9 cellular contexts compared by ENCODE assay signal in the genomic region with DNA sequence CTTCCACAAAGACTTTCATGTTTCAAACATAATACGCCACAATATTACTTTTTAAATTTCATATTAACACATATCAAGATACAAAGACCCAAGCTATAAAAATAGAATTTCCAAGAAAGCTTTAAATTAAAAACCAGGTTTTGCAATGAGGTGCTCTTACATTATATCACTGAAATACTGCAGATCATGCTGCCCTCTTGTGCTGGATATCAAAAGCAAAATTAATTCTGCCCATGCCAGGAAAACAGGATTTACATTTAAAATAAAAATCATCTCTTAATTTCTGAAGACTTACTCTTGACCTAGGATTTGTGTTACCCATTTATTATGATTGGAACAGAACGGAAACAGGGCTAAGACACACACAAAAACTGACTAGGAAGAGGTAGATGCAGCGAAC.
A peak's percentile ranks its signal among the peaks of the same experiment; 100 is the strongest.
DNase-seq lines count a peak whose midpoint lies in the region; ATAC-seq and TF ChIP-seq lines count a peak whose summit lies in the region.
"Had no signal": no experiment of that assay in that cellular context is flagged by ENCODE, and none has a peak within 500 bp of the region (broad histone marks: within the 10 kb centered on the region; RNA-seq: fewer than 3 reads in every experiment).

No MANE protein-coding gene starts in this region.

- H3K9ac ChIP-seq in DND-41 (ENCODE audit: low read depth, low read length), result no peak overlapping the region

- DNase-seq in DND-41, result no peak
- no peak for DNase-seq in LNCaP clone FGC (ENCODE audit: low read depth)
- peak; percentile 50 for DNase-seq in amniotic epithelial cell (ENCODE audit: low read depth)
- no peak for DNase-seq in kidney epithelial cell (ENCODE audit: low read depth)
- no peak for DNase-seq in activated gamma-delta T cell treated with Interleukin-2 at 50 U/mL for 16 hours
- DNase-seq in coronary artery (ENCODE audit: low spot score), result no peak
- no peak for DNase-seq in NCI-H1930 (lab: John Stamatoyannopoulos, UW)

- no peaks in the 10 kb centered on the region for H3K27me3 ChIP-seq in DND-41 (ENCODE audit: insufficient read depth, low read length, poor library complexity)
- no peaks in the 10 kb centered on the region for H3K27me3 ChIP-seq in kidney epithelial cell (ENCODE audit: control insufficient read depth, insufficient read depth, low read length)

- H3K4me3 ChIP-seq in DND-41 (ENCODE audit: low read depth in 1 of 2, low read length in 2 of 2) (no peak overlapping the region), LNCaP clone FGC (ENCODE audit: low read depth, low read length) (no peak overlapping the region), kidney epithelial cell (ENCODE audit: low read depth, low read length) (no peak overlapping the region), coronary artery (no peak overlapping the region)
- H3K4me3 ChIP-seq: thoracic aorta had no signal

- H3K4me1 ChIP-seq in DND-41 (ENCODE audit: insufficient read depth, low read length), result no peaks in the 10 kb centered on the region

- no peaks in the 10 kb centered on the region for H4K20me1 ChIP-seq in DND-41 (ENCODE audit: insufficient read depth, low read length)

- H3K79me2 ChIP-seq in DND-41 (ENCODE audit: insufficient read depth, low read length), result no peaks in the 10 kb centered on the region

- no peak overlapping the region for H2AFZ ChIP-seq in DND-41 (ENCODE audit: low read depth, low read length)

- H3K27ac ChIP-seq in DND-41 (ENCODE audit: low read length), result no peak overlapping the region
- no peak overlapping the region for H3K27ac ChIP-seq in coronary artery
- H3K27ac ChIP-seq: thoracic aorta had no signal

- H3K36me3 ChIP-seq in DND-41 (ENCODE audit: insufficient read depth, low read length) (no peaks in the 10 kb centered on the region), kidney epithelial cell (ENCODE audit: control insufficient read depth, insufficient read depth, low read length) (no peaks in the 10 kb centered on the region)

- no peak overlapping the region for H3K4me2 ChIP-seq in DND-41 (ENCODE audit: insufficient read depth, low read length)

- TF ChIP-seq CTCF in DND-41 (IDR thresholded peaks at IDR 0.05; ENCODE audit: borderline replicate concordance, extremely low read depth, low read length, poor library complexity, severe bottlenecking) (peak; percentile 37), LNCaP clone FGC (IDR thresholded peaks at IDR 0.05; ENCODE audit: control insufficient read depth, extremely low read depth, insufficient read depth) (peak; percentile 66), kidney epithelial cell (IDR thresholded peaks at IDR 0.05; ENCODE audit: insufficient read depth, low read length, poor library complexity, severe bottlenecking) (peak; percentile 7), coronary artery (IDR thresholded peaks at IDR 0.05) (no peak)

- ATAC-seq in DND-41 (ENCODE audit: insufficient read depth, low read depth) (no peak), HG03565 (IDR thresholded peaks at IDR 0.05; ENCODE audit: unreplicated experiment) (no peak)

- H3K9me3 ChIP-seq in DND-41 (ENCODE audit: insufficient read depth, low read length, severe bottlenecking), result no peaks in the 10 kb centered on the region
- H3K9me3 ChIP-seq: thoracic aorta had no signal
